ENCODE assay signal across 12 cellular contexts in genomic region chr10:88089498-88089897, GRCh38.
A peak's percentile ranks its signal among the peaks of the same experiment; 100 is the strongest.
DNase-seq lines count a peak whose midpoint lies in the region; ATAC-seq, FAIRE-seq and TF ChIP-seq lines count a peak whose summit lies in the region.
"Had no signal": no experiment of that assay in that cellular context is flagged by ENCODE, and none has a peak within 500 bp of the region (broad histone marks: within the 10 kb centered on the region; RNA-seq: fewer than 3 reads in every experiment).

No MANE protein-coding gene starts in this region.

- intact Hi-C loops in HepG2 (cut with micrococcal nuclease; ENCODE audit: unreplicated experiment) (no loop called here), upper lobe of right lung (cut with DNase I) (no loop called here)

- ATAC-seq in HepG2: no peak
- ATAC-seq in upper lobe of right lung: peak; percentile 67
- no peak for ATAC-seq in GM18873 (IDR thresholded peaks at IDR 0.05; ENCODE audit: low FRiP score, unreplicated experiment)
- ATAC-seq: activated CD8-positive, alpha-beta T cell treated with anti-CD3 and anti-CD28 coated beads for 36 hours had no signal

- TF ChIP-seq EP300 in HepG2 (IDR thresholded peaks at IDR 0.05; ENCODE audit: low read depth in 2 of 2, low read length in 2 of 2) (no peak), HepG2 (CRISPR knock-in tag; IDR thresholded peaks at IDR 0.05; ENCODE audit: borderline replicate concordance) (no peak)

- H3K27me3 ChIP-seq in liver (ENCODE audit: control insufficient read depth in 4 of 4, insufficient read depth in 4 of 4, low read length in 3 of 4) (no peaks in the 10 kb centered on the region), HepG2 (ENCODE audit: control insufficient read depth in 1 of 2, insufficient read depth in 2 of 2, low read length in 2 of 2) (peaks cover 0 to 1% of the 10 kb centered on the region in 2 experiments; a peak in 2 of 5 replicates), upper lobe of right lung (no peaks in the 10 kb centered on the region)
- H3K27me3 ChIP-seq: SJCRH30 had no signal

- TF ChIP-seq CTCF in liver (IDR thresholded peaks at IDR 0.05; ENCODE audit: low read depth, low read length, missing input control) (no peak), HepG2 (CRISPR knock-in tag; IDR thresholded peaks at IDR 0.05) (no peak), upper lobe of right lung (IDR thresholded peaks at IDR 0.05) (no peak)

- H2AFZ ChIP-seq in HepG2 (ENCODE audit: low read length): no peak overlapping the region

- TF ChIP-seq POLR2A in HepG2 (IDR thresholded peaks at IDR 0.05; ENCODE audit: insufficient read depth in 1 of 2, low read depth in 2 of 2, low read length in 2 of 2): no peak

- no peak overlapping the region for H3K4me2 ChIP-seq in HepG2 (ENCODE audit: low read depth, low read length)

- BruUV-seq in HepG2 (replicated peaks; lab: Mats Ljungman, UMichigan): no TSS peak

- TF ChIP-seq RAD21 in liver (IDR thresholded peaks at IDR 0.05): peak in 1 of 2 donors; percentile 54
- TF ChIP-seq RAD21 in HepG2 (CRISPR knock-in tag; IDR thresholded peaks at IDR 0.05): no peak

- H3K4me3 ChIP-seq in liver (ENCODE audit: low read depth in 1 of 3, low read length in 3 of 3): no peak overlapping the region
- no peak overlapping the region for H3K4me3 ChIP-seq in HepG2 (replicated peaks in 1 of 3; ENCODE audit: insufficient read depth in 1 of 3, low read depth in 2 of 3, low read length in 3 of 3)
- H3K4me3 ChIP-seq in upper lobe of right lung: no peak overlapping the region
- H3K4me3 ChIP-seq: SJCRH30 had no signal

- H3K79me2 ChIP-seq in HepG2 (ENCODE audit: insufficient read depth, low read length): no peaks in the 10 kb centered on the region

- CTCF ChIA-PET in HepG2 (lab: Yijun Ruan, JAX; ENCODE audit: low intra/inter-chr PET ratio, low total read pairs): no interaction called here

- no peaks in the 10 kb centered on the region for H3K36me3 ChIP-seq in liver (ENCODE audit: control insufficient read depth in 4 of 4, insufficient read depth in 3 of 4, low read depth in 1 of 4, low read length in 3 of 4)
- no peaks in the 10 kb centered on the region for H3K36me3 ChIP-seq in HepG2 (replicated peaks in 1 of 2; ENCODE audit: control insufficient read depth in 1 of 2, insufficient read depth in 2 of 2, low read length in 2 of 2)
- no peaks in the 10 kb centered on the region for H3K36me3 ChIP-seq in upper lobe of right lung
- H3K36me3 ChIP-seq: SJCRH30 had no signal

- no peak for DNase-seq in HepG2 (ENCODE audit: low spot score)
- DNase-seq in NCI-H446 treated with DMSO at 0.1 percent for 48 hours (lab: John Stamatoyannopoulos, UW): peak; percentile 77
- DNase-seq in kidney tubule cell (ENCODE audit: low spot score): peak; percentile 37
- no peak for DNase-seq in upper lobe of right lung
- DNase-seq in activated CD4-positive, alpha-beta T cell treated with anti-CD3 and anti-CD28 coated beads for 48 hours: no peak
- no peak for DNase-seq in UCSD-AML1 (lab: John Stamatoyannopoulos, UW; ENCODE audit: unreplicated experiment)
- DNase-seq: activated CD8-positive, alpha-beta T cell treated with anti-CD3 and anti-CD28 coated beads for 36 hours; activated gamma-delta T cell treated with Interleukin-2 at 50 U/mL for 16 hours; SJCRH30; stimulated activated CD4-positive, alpha-beta T cell treated with anti-CD3 and anti-CD28 coated beads, Interleukin-1b, Interleukin-23, amount 100 ng/mL, for 48 hours had no signal

- FAIRE-seq in HepG2 (lab: Jason Lieb, UNC): no peak

- no peaks in the 10 kb centered on the region for H4K20me1 ChIP-seq in HepG2 (ENCODE audit: insufficient read depth, low read length)

- POLR2A ChIA-PET in HepG2 (lab: Yijun Ruan, JAX): no interaction called here

- H3K4me1 ChIP-seq in liver (ENCODE audit: control insufficient read depth in 4 of 4, insufficient read depth in 4 of 4, low read length in 3 of 4) (peaks cover 2 to 21% (median 7%) of the 10 kb centered on the region in 4 donors), HepG2 (ENCODE audit: insufficient read depth, low read length) (no peaks in the 10 kb centered on the region), upper lobe of right lung (no peaks in the 10 kb centered on the region)
- H3K4me1 ChIP-seq: SJCRH30 had no signal

- no peak overlapping the region for H3K9ac ChIP-seq in liver (ENCODE audit: low read depth in 1 of 2, low read length in 2 of 2)
- no peak overlapping the region for H3K9ac ChIP-seq in HepG2 (ENCODE audit: insufficient read depth, low read depth, low read length)

- in situ Hi-C loops in HepG2 (cut with HindIII; ENCODE audit: extremely low pct_ligation_motif_present, low pct_unique_long_range_greater_than_20kb): no loop called here

- H3K9me3 ChIP-seq in liver (ENCODE audit: control insufficient read depth in 4 of 4, low read length in 3 of 4) (no peaks in the 10 kb centered on the region), HepG2 (ENCODE audit: low read length) (no peaks in the 10 kb centered on the region), upper lobe of right lung (no peaks in the 10 kb centered on the region)
- H3K9me3 ChIP-seq: SJCRH30 had no signal

- no peak overlapping the region for H3K27ac ChIP-seq in liver (ENCODE audit: low read depth in 1 of 2, low read length in 2 of 2)
- H3K27ac ChIP-seq in HepG2 (ENCODE audit: extremely low read length, insufficient read depth, low read length): no peak overlapping the region
- H3K27ac ChIP-seq in upper lobe of right lung: no peak overlapping the region
- H3K27ac ChIP-seq: SJCRH30 had no signal

TF ChIP-seq in liver, 16 proteins besides CTCF, POLR2A, EP300 and RAD21 (continues in another document):
- TF ChIP-seq FOXA1 (IDR thresholded peaks at IDR 0.05) (peak; percentile 13), RXRA (IDR thresholded peaks at IDR 0.05) (peak; percentile 12 to 57), GABPA (IDR thresholded peaks at IDR 0.05 in 1 of 2, conservative IDR thresholded peaks at IDR 0.05 in 1 of 2) (no peak), YY1 (IDR thresholded peaks at IDR 0.05) (peak; percentile 63), HNF4A (conservative IDR thresholded peaks at IDR 0.05) (peak; percentile 23 to 52), ZBTB33 (IDR thresholded peaks at IDR 0.05) (no peak), FOXA2 (IDR thresholded peaks at IDR 0.05) (peak; percentile 48)

TF ChIP-seq in HepG2, 621 proteins besides CTCF, POLR2A, EP300 and RAD21:
- TF ChIP-seq SRF (IDR thresholded peaks at IDR 0.05; ENCODE audit: low read depth, low read length) (no peak), STAT6 (CRISPR knock-in tag; IDR thresholded peaks at IDR 0.05; ENCODE audit: borderline replicate concordance) (no peak), AGO1 (IDR thresholded peaks at IDR 0.05; ENCODE audit: low read depth, low read length, poor library complexity, severe bottlenecking) (no peak), ETV6 (CRISPR knock-in tag; conservative IDR thresholded peaks at IDR 0.05) (no peak), RFX3 (CRISPR knock-in tag; IDR thresholded peaks at IDR 0.05) (no peak), TP53 (CRISPR knock-in tag; conservative IDR thresholded peaks at IDR 0.05) (no peak), SRSF1 (optimal IDR thresholded peaks at IDR 0.05; ENCODE audit: low read depth, low read length) (no peak), ZNF550 (CRISPR knock-in tag; IDR thresholded peaks at IDR 0.05; ENCODE audit: borderline replicate concordance) (no peak)

Comparison
In these comparisons a context has a peak if more than half of its experiments do, and no peak if none do; other contexts are left out.
1. DNase-seq: peak in NCI-H446 treated with DMSO at 0.1 percent for 48 hours (single experiment) and kidney tubule cell (single experiment); none in HepG2 (single experiment), upper lobe of right lung (single experiment), activated CD4-positive, alpha-beta T cell treated with anti-CD3 and anti-CD28 coated beads for 48 hours (single experiment) and UCSD-AML1 (single experiment).